ENCODE assay signal across 1 cellular context in genomic region chr2:10014418-10015190, GRCh38.
TF ChIP-seq lines count a peak whose summit lies in the region.

No MANE protein-coding gene starts in this region.

TF ChIP-seq in GM12878, 131 proteins besides CTCF, POLR2A, EP300 and RAD21:
- TF ChIP-seq TCF3 (IDR thresholded peaks at IDR 0.05; ENCODE audit: borderline replicate concordance, insufficient read depth, low read depth, low read length) (0 out of 2 replicates have a peak, but pooled peaks have one; percentile 19), BCL3 (IDR thresholded peaks at IDR 0.05; ENCODE audit: borderline replicate concordance, insufficient read depth, low read depth, low read length, poor library complexity, severe bottlenecking) (peak; percentile 81), RELA (IDR thresholded peaks at IDR 0.05; ENCODE audit: borderline replicate concordance, partially characterized antibody) (no peak), LARP7 (IDR thresholded peaks at IDR 0.05) (no peak), ZBTB11 (CRISPR knock-in tag; IDR thresholded peaks at IDR 0.05) (no peak)
